In genomic region chr12:57590892-57591566, GRCh38 we compare ENCODE assay signal across 8 cellular contexts. TPM values are rescaled to one million over a fixed set of nuclear protein-coding genes. Genes with fewer than 3 reads are reported as not detected.
DNase-seq lines count a peak whose midpoint lies in the region; ATAC-seq and TF ChIP-seq lines count a peak whose summit lies in the region.

TSS of gene PIP4K2C (plus strand) at chr12:57591192. CDS start at chr12:57591290, 98 bp downstream.

- H3K4me1 Mint-ChIP-seq in nephron progenitor cell: peaks cover 20% of the 10 kb centered on the region
- peaks cover 19% of the 10 kb centered on the region for H3K4me1 Mint-ChIP-seq in stimulated activated naive CD8-positive, alpha-beta T cell treated with anti-CD3 and anti-CD28 coated beads, Interleukin-15, Interleukin-2, amounts not matched to agents 100 ng/mL and 50 ng/mL, for 24 hours (ENCODE audit: low read depth)

- no peaks in the 10 kb centered on the region for H3K9me3 Mint-ChIP-seq in nephron progenitor cell
- no peaks in the 10 kb centered on the region for H3K9me3 Mint-ChIP-seq in stimulated activated naive CD8-positive, alpha-beta T cell treated with anti-CD3 and anti-CD28 coated beads, Interleukin-15, Interleukin-2, amounts not matched to agents 100 ng/mL and 50 ng/mL, for 24 hours

- no peaks in the 10 kb centered on the region for H4K20me1 ChIP-seq in DOHH2 (ENCODE audit: control insufficient read depth, insufficient read depth, low read depth, low read length)

- peaks cover 16% of the 10 kb centered on the region for H3K79me2 ChIP-seq in DOHH2 (ENCODE audit: control insufficient read depth, low read length)

- DNase-seq in RWPE2 (ENCODE audit: low spot score): peak; percentile 87
- DNase-seq in activated effector memory CD4-positive, alpha-beta T cell treated with Interleukin-2 at 50 U/mL for 16 hours: peak; percentile 70
- peak; percentile 34 for DNase-seq in fibroblast of the aortic adventitia (ENCODE audit: low read depth)
- peak; percentile 75 for DNase-seq in nephron progenitor cell

- H3K4me3 ChIP-seq in DOHH2 (ENCODE audit: low read length) (peak within 1 kb of the TSS; percentile 96), RWPE2 (ENCODE audit: severe bottlenecking) (peak within 1 kb of the TSS; percentile 77), fibroblast of the aortic adventitia (ENCODE audit: low read depth, low read length) (peak within 1 kb of the TSS; percentile 82)

- H3K4me1 ChIP-seq in DOHH2 (ENCODE audit: control insufficient read depth, low read length) (peaks cover 16% of the 10 kb centered on the region), RWPE2 (ENCODE audit: insufficient read depth, poor library complexity, severe bottlenecking) (peaks cover 13% of the 10 kb centered on the region)

- no peaks in the 10 kb centered on the region for H3K9me2 ChIP-seq in DOHH2 (replicated peaks; ENCODE audit: control insufficient read depth, low read length)

- H3K27me3 ChIP-seq in DOHH2 (ENCODE audit: control insufficient read depth, low read length) (peaks cover 18% of the 10 kb centered on the region), RWPE2 (ENCODE audit: insufficient read depth, poor library complexity, severe bottlenecking) (no peaks in the 10 kb centered on the region)

- H3K27ac Mint-ChIP-seq in nephron progenitor cell: no peak within 1 kb of the TSS
- peak within 1 kb of the TSS; percentile 80 for H3K27ac Mint-ChIP-seq in stimulated activated naive CD8-positive, alpha-beta T cell treated with anti-CD3 and anti-CD28 coated beads, Interleukin-15, Interleukin-2, amounts not matched to agents 100 ng/mL and 50 ng/mL, for 24 hours

- H3K9me3 ChIP-seq in DOHH2 (ENCODE audit: control insufficient read depth, insufficient read depth, low read length): no peaks in the 10 kb centered on the region
- no peaks in the 10 kb centered on the region for H3K9me3 ChIP-seq in KOPT-K1 (ENCODE audit: insufficient read depth, low read length, poor library complexity, severe bottlenecking)
- no peaks in the 10 kb centered on the region for H3K9me3 ChIP-seq in RWPE2 (ENCODE audit: severe bottlenecking)

- peaks cover 5% of the 10 kb centered on the region for H3K36me3 Mint-ChIP-seq in nephron progenitor cell (ENCODE audit: low read depth)
- peaks cover 10% of the 10 kb centered on the region for H3K36me3 Mint-ChIP-seq in stimulated activated naive CD8-positive, alpha-beta T cell treated with anti-CD3 and anti-CD28 coated beads, Interleukin-15, Interleukin-2, amounts not matched to agents 100 ng/mL and 50 ng/mL, for 24 hours (ENCODE audit: low read depth)

- peaks cover 16% of the 10 kb centered on the region for H3K27me3 Mint-ChIP-seq in nephron progenitor cell (ENCODE audit: low read depth, poor library complexity)
- no peaks in the 10 kb centered on the region for H3K27me3 Mint-ChIP-seq in stimulated activated naive CD8-positive, alpha-beta T cell treated with anti-CD3 and anti-CD28 coated beads, Interleukin-15, Interleukin-2, amounts not matched to agents 100 ng/mL and 50 ng/mL, for 24 hours

- TF ChIP-seq CTCF in DOHH2 (IDR thresholded peaks at IDR 0.05; ENCODE audit: low read depth, low read length, poor library complexity, severe bottlenecking) (no peak), RWPE2 (IDR thresholded peaks at IDR 0.05; ENCODE audit: poor library complexity, severe bottlenecking) (no peak), fibroblast of the aortic adventitia (IDR thresholded peaks at IDR 0.05; ENCODE audit: insufficient read depth, low read length) (no peak), nephron progenitor cell (IDR thresholded peaks at IDR 0.05) (no peak)

- ATAC-seq in GM21737 (IDR thresholded peaks at IDR 0.05; ENCODE audit: unreplicated experiment): peak; percentile 89
- peak; percentile 91 for ATAC-seq in RWPE2 (ENCODE audit: low read depth)

- H3K36me3 ChIP-seq in DOHH2 (ENCODE audit: control insufficient read depth, low read length) (peaks cover 5% of the 10 kb centered on the region), KOPT-K1 (ENCODE audit: insufficient read depth, low read length) (peaks cover 19% of the 10 kb centered on the region), RWPE2 (ENCODE audit: low read depth) (peaks cover 19% of the 10 kb centered on the region)

- H3F3A ChIP-seq in DOHH2 (ENCODE audit: control insufficient read depth, insufficient read depth): no peaks in the 10 kb centered on the region

- peak within 1 kb of the TSS; percentile 92 for H3K4me2 ChIP-seq in DOHH2 (ENCODE audit: low read length)

- peak within 1 kb of the TSS; percentile 96 for H3K4me3 Mint-ChIP-seq in nephron progenitor cell
- peak within 1 kb of the TSS; percentile 89 for H3K4me3 Mint-ChIP-seq in stimulated activated naive CD8-positive, alpha-beta T cell treated with anti-CD3 and anti-CD28 coated beads, Interleukin-15, Interleukin-2, amounts not matched to agents 100 ng/mL and 50 ng/mL, for 24 hours

- H3K27ac ChIP-seq in DOHH2 (ENCODE audit: low read depth, low read length) (no peak within 1 kb of the TSS), KOPT-K1 (ENCODE audit: low read depth, low read length, poor library complexity, severe bottlenecking) (peak within 1 kb of the TSS; percentile 37), RWPE2 (ENCODE audit: poor library complexity, severe bottlenecking) (peak within 1 kb of the TSS; percentile 43)

RNA-seq across cellular contexts. Expression of gene PIP4K2C, which starts in this region (rescaled TPM):
- total RNA-seq in fibroblast of the aortic adventitia (ENCODE audit: low replicate concordance): 12.4 and 19.4 TPM in 2 replicates

Comparison
In these comparisons a context has a peak if more than half of its experiments do, and no peak if none do; other contexts are left out.
1. DNase-seq: peak in every context shown above with its lines; median percentile 87 in RWPE2; 75 in nephron progenitor cell; 70 in activated effector memory CD4-positive, alpha-beta T cell treated with Interleukin-2 at 50 U/mL for 16 hours; 34 in fibroblast of the aortic adventitia.